Comparison of ENCODE assay signal across 9 cellular contexts in the genomic region with DNA sequence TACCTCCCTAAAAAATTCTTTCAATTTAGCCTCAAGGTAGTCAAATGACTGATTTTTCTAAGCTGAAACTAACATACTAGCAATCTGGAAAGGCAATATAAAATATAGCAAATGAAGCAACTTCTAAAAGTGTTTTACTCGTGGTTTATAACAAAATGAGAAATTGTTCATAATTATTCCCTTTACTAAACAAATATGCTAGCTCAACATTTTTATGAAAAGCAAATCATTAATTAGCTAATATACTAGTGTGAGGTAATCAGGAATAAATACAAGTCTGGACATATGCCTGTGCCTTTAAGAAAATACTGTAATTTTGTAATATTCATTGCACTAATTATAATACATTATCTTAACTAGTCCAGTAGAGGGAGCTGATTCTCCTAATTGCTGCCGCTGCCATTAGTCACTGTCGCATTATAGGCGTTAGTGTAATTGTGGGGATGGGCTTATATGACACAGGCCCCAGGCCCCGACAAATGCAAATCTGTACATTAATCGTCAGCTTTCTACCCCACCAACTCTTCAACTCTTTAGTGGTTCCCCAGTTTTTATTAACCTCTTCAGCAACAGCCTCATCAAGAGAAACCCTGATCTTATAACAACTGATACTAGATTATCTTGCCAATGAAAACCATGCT.
DNase-seq lines count a peak whose midpoint lies in the region; ATAC-seq and TF ChIP-seq lines count a peak whose summit lies in the region.
"Had no signal": no experiment of that assay in that cellular context is flagged by ENCODE, and none has a peak within 500 bp of the region (broad histone marks: within the 10 kb centered on the region; RNA-seq: fewer than 3 reads in every experiment).

No MANE protein-coding gene starts in this region.

- H3K27me3 Mint-ChIP-seq in activated naive CD4-positive, alpha-beta T cell treated with anti-CD3 and anti-CD28 coated beads, Interleukin-2, amount 10 ng/mL, durations not matched to agents 7 days and 5 days, result no peaks in the 10 kb centered on the region
- H3K27me3 Mint-ChIP-seq: activated naive CD8-positive, alpha-beta T cell treated with anti-CD3 and anti-CD28 coated beads, Interleukin-2, amount 10 ng/mL, durations not matched to agents 7 days and 5 days had no signal

- peaks cover 14% of the 10 kb centered on the region for H3K4me1 Mint-ChIP-seq in activated naive CD4-positive, alpha-beta T cell treated with anti-CD3 and anti-CD28 coated beads, Interleukin-2, amount 10 ng/mL, durations not matched to agents 7 days and 5 days

- DNase-seq in activated naive CD4-positive, alpha-beta T cell treated with anti-CD3 and anti-CD28 coated beads, Interleukin-2, amount 10 ng/mL, durations not matched to agents 7 days and 5 days, result peak; percentile 28
- DNase-seq in activated naive CD4-positive, alpha-beta T cell (lab: John Stamatoyannopoulos, UW), result no peak
- peak; percentile 16 for DNase-seq in NCI-H2081 treated with DMSO at 0.1 percent for 48 hours (lab: John Stamatoyannopoulos, UW)
- peak; percentile 55 for DNase-seq in adipocyte (ENCODE audit: low read depth)
- DNase-seq in right cardiac atrium, result no peak
- DNase-seq in testis, result no peak
- no peak for DNase-seq in ACHN
- DNase-seq: activated naive CD8-positive, alpha-beta T cell treated with anti-CD3 and anti-CD28 coated beads, Interleukin-2, amount 10 ng/mL, durations not matched to agents 7 days and 5 days had no signal

- H3K4me3 ChIP-seq in adipocyte (ENCODE audit: low read length), result no peak overlapping the region
- no peak overlapping the region for H3K4me3 ChIP-seq in right cardiac atrium (ENCODE audit: low read length)
- no peak overlapping the region for H3K4me3 ChIP-seq in testis

- H3K27ac Mint-ChIP-seq in activated naive CD4-positive, alpha-beta T cell treated with anti-CD3 and anti-CD28 coated beads, Interleukin-2, amount 10 ng/mL, durations not matched to agents 7 days and 5 days, result no peak overlapping the region
- H3K27ac Mint-ChIP-seq: activated naive CD8-positive, alpha-beta T cell treated with anti-CD3 and anti-CD28 coated beads, Interleukin-2, amount 10 ng/mL, durations not matched to agents 7 days and 5 days had no signal

- peaks cover 2% of the 10 kb centered on the region for H3K36me3 Mint-ChIP-seq in activated naive CD4-positive, alpha-beta T cell treated with anti-CD3 and anti-CD28 coated beads, Interleukin-2, amount 10 ng/mL, durations not matched to agents 7 days and 5 days

- H3K9me3 ChIP-seq in adipocyte (ENCODE audit: control insufficient read depth, low read length), result no peaks in the 10 kb centered on the region
- no peaks in the 10 kb centered on the region for H3K9me3 ChIP-seq in right cardiac atrium (ENCODE audit: control insufficient read depth, low read length)
- H3K9me3 ChIP-seq in testis, result no peaks in the 10 kb centered on the region

- ATAC-seq in HG02678 (IDR thresholded peaks at IDR 0.05; ENCODE audit: unreplicated experiment) (peak; percentile 87), right cardiac atrium (peak; percentile 75 to 76)

- in situ Hi-C loops in ACHN (cut with HindIII; ENCODE audit: low pct_ligation_motif_present, low pct_unique_long_range_greater_than_20kb, low sequenced_read_pairs), result no loop called here

- no peak overlapping the region for H3K9ac ChIP-seq in adipocyte (ENCODE audit: low read length)

- H3K4me1 ChIP-seq in adipocyte (ENCODE audit: control insufficient read depth, insufficient read depth, low read length) (peaks cover 5% of the 10 kb centered on the region), right cardiac atrium (ENCODE audit: control insufficient read depth, insufficient read depth, low read length) (peaks cover 3% of the 10 kb centered on the region), testis (no peaks in the 10 kb centered on the region)

- TF ChIP-seq CTCF in testis (IDR thresholded peaks at IDR 0.05), result peak; percentile 44 to 61 (median 56)

- no peak overlapping the region for H3K4me3 Mint-ChIP-seq in activated naive CD4-positive, alpha-beta T cell treated with anti-CD3 and anti-CD28 coated beads, Interleukin-2, amount 10 ng/mL, durations not matched to agents 7 days and 5 days
- H3K4me3 Mint-ChIP-seq: activated naive CD8-positive, alpha-beta T cell treated with anti-CD3 and anti-CD28 coated beads, Interleukin-2, amount 10 ng/mL, durations not matched to agents 7 days and 5 days had no signal

- H3K27me3 ChIP-seq in adipocyte (replicated peaks; ENCODE audit: control insufficient read depth, insufficient read depth, low read length) (no peaks in the 10 kb centered on the region), right cardiac atrium (ENCODE audit: control insufficient read depth, insufficient read depth) (no peaks in the 10 kb centered on the region), testis (no peaks in the 10 kb centered on the region)

- no peak for TF ChIP-seq POLR2A in testis (IDR thresholded peaks at IDR 0.05)

- no peaks in the 10 kb centered on the region for H3K9me3 Mint-ChIP-seq in activated naive CD4-positive, alpha-beta T cell treated with anti-CD3 and anti-CD28 coated beads, Interleukin-2, amount 10 ng/mL, durations not matched to agents 7 days and 5 days
- H3K9me3 Mint-ChIP-seq: activated naive CD8-positive, alpha-beta T cell treated with anti-CD3 and anti-CD28 coated beads, Interleukin-2, amount 10 ng/mL, durations not matched to agents 7 days and 5 days had no signal

- CTCF ChIA-PET in activated naive CD4-positive, alpha-beta T cell treated with anti-CD3 and anti-CD28 coated beads, Interleukin-2, amount 10 ng/mL, durations not matched to agents 7 days and 5 days (lab: Charles Lee), result interaction anchor here (0.6 to 2.6 kb wide), 13 partner anchors 10 to 287 kb away, joined by 3 to 36 read pairs (median 4); a partner anchor contains a TSS

- H3K36me3 ChIP-seq in adipocyte (ENCODE audit: control insufficient read depth, insufficient read depth, low read length, severe bottlenecking) (peaks cover 28% of the 10 kb centered on the region), testis (ENCODE audit: low read depth, missing control alignments) (no peaks in the 10 kb centered on the region)

- intact Hi-C loops in right cardiac atrium (cut with DNase I) (loop anchor here in 2 of 4 donors (2.0 to 10.0 kb wide), 2 partner anchors 269 to 275 kb away; a partner anchor contains a TSS), testis (cut with DNase I; ENCODE audit: low total_unique reads) (no loop called here)

- 23% methylated on average over 6 of the region's 6 CpGs for WGBS in right cardiac atrium
- 33 to 48% methylated on average over 6 of the region's 6 CpGs for WGBS in testis, 2 donors

- H3K27ac ChIP-seq in right cardiac atrium (ENCODE audit: low read length) (no peak overlapping the region), testis (no peak overlapping the region)

Comparison
In these comparisons a context has a peak if more than half of its experiments do, and no peak if none do; other contexts are left out.
1. DNase-seq: peak in activated naive CD4-positive, alpha-beta T cell treated with anti-CD3 and anti-CD28 coated beads, Interleukin-2, amount 10 ng/mL, durations not matched to agents 7 days and 5 days (single experiment), NCI-H2081 treated with DMSO at 0.1 percent for 48 hours (single experiment) and adipocyte (single experiment); none in activated naive CD4-positive, alpha-beta T cell (0 of 4), right cardiac atrium (0 of 3), testis (single experiment) and ACHN (single experiment).